In the genomic region with DNA sequence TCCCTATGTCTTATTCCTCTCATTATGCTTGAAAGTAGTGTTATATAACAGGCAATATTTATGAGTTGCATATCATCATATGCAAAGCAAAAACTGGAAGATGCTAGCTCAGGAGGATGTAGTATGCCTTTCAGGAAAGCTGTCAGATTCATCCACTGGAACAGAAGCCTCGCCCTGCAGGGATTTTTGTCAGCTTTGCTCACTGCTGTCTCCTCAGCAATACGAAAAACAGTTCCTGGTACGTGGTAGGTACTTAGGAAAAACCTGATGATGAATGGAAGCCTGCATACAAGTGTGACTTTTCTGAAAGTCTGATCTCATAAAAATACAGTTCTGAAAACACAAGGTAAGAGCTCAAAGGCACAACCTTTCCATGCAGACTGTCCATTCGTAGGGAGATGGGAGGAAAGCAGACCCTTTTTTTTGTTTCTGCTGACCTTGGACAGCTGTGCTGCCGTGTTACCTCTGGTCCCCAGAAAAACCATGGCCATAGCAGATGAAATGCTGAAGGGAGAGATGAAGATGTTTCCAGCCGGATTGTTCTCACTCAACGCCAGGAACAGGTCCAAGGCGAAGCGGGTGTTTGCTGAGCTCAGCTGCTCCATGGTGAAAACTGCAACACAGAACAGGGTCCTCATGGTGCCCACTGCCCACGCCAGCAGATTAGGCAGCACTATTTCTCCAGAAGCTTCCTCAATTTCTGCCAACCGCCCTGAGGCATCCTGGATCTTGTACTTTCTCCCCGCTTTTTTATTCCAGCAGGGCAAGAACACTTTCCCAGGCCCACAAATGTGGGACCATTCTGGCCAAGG, we compare ENCODE assay signal across 9 cellular contexts. TPM values are rescaled to one million over a fixed set of nuclear protein-coding genes. Genes with fewer than 3 reads are reported as not detected.
DNase-seq lines count a peak whose midpoint lies in the region; ATAC-seq and TF ChIP-seq lines count a peak whose summit lies in the region.
"Had no signal": no experiment of that assay in that cellular context is flagged by ENCODE, and none has a peak within 500 bp of the region (broad histone marks: within the 10 kb centered on the region; RNA-seq: fewer than 3 reads in every experiment).

No MANE protein-coding gene starts in this region.

- H3K4me3 Mint-ChIP-seq in activated naive CD4-positive, alpha-beta T cell treated with anti-CD3 and anti-CD28 coated beads for 36 hours = peak overlapping the region; percentile 81
- peak overlapping the region; percentile 71 for H3K4me3 Mint-ChIP-seq in memory B cell

- no peak overlapping the region for H2AFZ ChIP-seq in mammary epithelial cell (ENCODE audit: low read depth, low read length)

- TF ChIP-seq EP300 in upper lobe of left lung (IDR thresholded peaks at IDR 0.05) = no peak

- dilution Hi-C loops in mammary epithelial cell (cut with HindIII; ENCODE audit: low sequenced_read_pairs) = loop anchor here (5.0 to 10.0 kb wide), 2 partner anchors 45 to 147 kb away; no protein-coding TSS in a partner anchor

- in situ Hi-C loops in mammary epithelial cell (cut with MboI; ENCODE audit: low sequenced_read_pairs in 2 of 2) = loop anchor here in 1 of 2 donors (10.0 kb wide), 1 partner anchor 95 kb away; no protein-coding TSS in a partner anchor

- no peaks in the 10 kb centered on the region for H3K27me3 ChIP-seq in mammary epithelial cell (ENCODE audit: insufficient read depth, low read length)
- no peaks in the 10 kb centered on the region for H3K27me3 ChIP-seq in upper lobe of left lung

- H3K36me3 ChIP-seq in mammary epithelial cell (ENCODE audit: insufficient read depth, low read length) = peaks cover 12% of the 10 kb centered on the region
- H3K36me3 ChIP-seq in upper lobe of left lung = peaks cover 20 to 48% (median 25%) of the 10 kb centered on the region in 4 donors

- WGBS in mammary epithelial cell (ENCODE audit: low coverage, missing lambda C conversion rate) = 54% methylated on average over 12 of the region's 12 CpGs
- WGBS in upper lobe of left lung, 2 donors = 31 to 35% methylated on average over 12 of the region's 12 CpGs

- H3K4me1 Mint-ChIP-seq in activated naive CD4-positive, alpha-beta T cell treated with anti-CD3 and anti-CD28 coated beads for 36 hours (ENCODE audit: low read depth) = peaks cover 65% of the 10 kb centered on the region
- H3K4me1 Mint-ChIP-seq in memory B cell = peaks cover 31% of the 10 kb centered on the region

- ATAC-seq in memory B cell (ENCODE audit: low read depth) = no peak
- no peak for ATAC-seq in upper lobe of left lung (ENCODE audit: low FRiP score in 2 of 2)
- no peak for ATAC-seq in GM18517 (IDR thresholded peaks at IDR 0.05; ENCODE audit: unreplicated experiment)

- H3K9ac ChIP-seq in mammary epithelial cell (ENCODE audit: insufficient read depth, low read length) = peak overlapping the region; percentile 80

- TF ChIP-seq POLR2A in upper lobe of left lung (IDR thresholded peaks at IDR 0.05) = no peak

- H4K20me1 ChIP-seq in mammary epithelial cell (ENCODE audit: insufficient read depth, low read length) = no peaks in the 10 kb centered on the region

- peak overlapping the region; percentile 69 for H3K4me2 ChIP-seq in mammary epithelial cell (ENCODE audit: insufficient read depth, low read depth, low read length)

- BruUV-seq in mammary epithelial cell (replicated peaks; lab: Mats Ljungman, UMichigan) = TSS peak; percentile 51

- no peak for DNase-seq in activated naive CD4-positive, alpha-beta T cell treated with anti-CD3 and anti-CD28 coated beads for 36 hours
- DNase-seq in activated naive CD4-positive, alpha-beta T cell treated with anti-CD3 and anti-CD28 coated beads, Interleukin-2, amount 50 U/mL, for 16 hours = no peak
- DNase-seq in mammary epithelial cell (peak; percentile 72), memory B cell (ENCODE audit: low spot score in 2 of 2) (no peak), upper lobe of left lung (no peak), NCI-H82 treated with DMSO at 0.1 percent for 48 hours (lab: John Stamatoyannopoulos, UW; ENCODE audit: unreplicated experiment) (no peak)
- no peak for DNase-seq in central memory CD4-positive, alpha-beta T cell
- DNase-seq: DMS 273 treated with DMSO at 0.1 percent for 48 hours had no signal

- CTCF ChIA-PET in activated naive CD4-positive, alpha-beta T cell treated with anti-CD3 and anti-CD28 coated beads for 36 hours (lab: Charles Lee) = interaction anchor here (0.6 to 4.2 kb wide), 11 partner anchors 15 to 150 kb away, joined by 3 to 44 read pairs (median 3); no protein-coding TSS in a partner anchor
- CTCF ChIA-PET in mammary epithelial cell (lab: Charles Lee; ENCODE audit: low non-redundant PET) = no interaction called here

- peaks cover 50% of the 10 kb centered on the region for H3K36me3 Mint-ChIP-seq in activated naive CD4-positive, alpha-beta T cell treated with anti-CD3 and anti-CD28 coated beads for 36 hours (ENCODE audit: low read depth)
- H3K36me3 Mint-ChIP-seq in memory B cell = peaks cover 29% of the 10 kb centered on the region

- H3K4me1 ChIP-seq in mammary epithelial cell (ENCODE audit: insufficient read depth, low read length) = peaks cover 47% of the 10 kb centered on the region
- H3K4me1 ChIP-seq in upper lobe of left lung = peaks cover 29 to 63% (median 47%) of the 10 kb centered on the region in 4 donors

- H3K27ac ChIP-seq in mammary epithelial cell (ENCODE audit: insufficient read depth, low read depth, low read length) (peak overlapping the region; percentile 91), upper lobe of left lung (peak overlapping the region; percentile 94 to 99 (median 96))

- no peak for TF ChIP-seq CTCF in mammary epithelial cell (conservative IDR thresholded peaks at IDR 0.05 in 1 of 2, IDR thresholded peaks at IDR 0.05 in 1 of 2; ENCODE audit: extremely low read depth in 1 of 2, insufficient read depth in 1 of 2, low read depth in 1 of 2, low read length in 2 of 2)
- TF ChIP-seq CTCF in upper lobe of left lung (IDR thresholded peaks at IDR 0.05) = no peak

- no peaks in the 10 kb centered on the region for H3K9me3 ChIP-seq in mammary epithelial cell (replicated peaks; ENCODE audit: insufficient read depth, low read length)
- H3K9me3 ChIP-seq in upper lobe of left lung = no peaks in the 10 kb centered on the region

- H3K4me3 ChIP-seq in mammary epithelial cell (replicated peaks in 1 of 3; ENCODE audit: insufficient read depth in 1 of 3, low read depth in 2 of 3, low read length in 3 of 3) (peak overlapping the region; percentile 47 to 59 (median 55)), upper lobe of left lung (peak overlapping the region; percentile 49 to 73 (median 56))

- H3K9me3 Mint-ChIP-seq in activated naive CD4-positive, alpha-beta T cell treated with anti-CD3 and anti-CD28 coated beads for 36 hours = peaks cover 2% of the 10 kb centered on the region
- no peaks in the 10 kb centered on the region for H3K9me3 Mint-ChIP-seq in memory B cell

- H3K27ac Mint-ChIP-seq in activated naive CD4-positive, alpha-beta T cell treated with anti-CD3 and anti-CD28 coated beads for 36 hours = peak overlapping the region; percentile 62
- peak overlapping the region; percentile 72 for H3K27ac Mint-ChIP-seq in memory B cell

- intact Hi-C loops in activated naive CD4-positive, alpha-beta T cell treated with anti-CD3 and anti-CD28 coated beads for 36 hours (cut with micrococcal nuclease) = loop anchor here (2.0 kb wide), 2 partner anchors 17 to 75 kb away; partner anchors contain the start of gene WRNIP1
- intact Hi-C loops in mammary epithelial cell (cut with micrococcal nuclease) = loop anchor here (2.0 to 5.0 kb wide), 2 partner anchors 75 to 322 kb away; partner anchors contain the start of gene WRNIP1

- no peaks in the 10 kb centered on the region for H3K27me3 Mint-ChIP-seq in activated naive CD4-positive, alpha-beta T cell treated with anti-CD3 and anti-CD28 coated beads for 36 hours (ENCODE audit: low read depth)
- no peaks in the 10 kb centered on the region for H3K27me3 Mint-ChIP-seq in memory B cell

- H3K79me2 ChIP-seq in mammary epithelial cell (ENCODE audit: insufficient read depth, low read length) = peaks cover 18% of the 10 kb centered on the region

RNA-seq across cellular contexts. Expression of gene SERPINB1, which starts 1.5 kb away (rescaled TPM):
- 100 to 1,000 TPM; 200 to 208 TPM for total RNA-seq in activated naive CD4-positive, alpha-beta T cell treated with anti-CD3 and anti-CD28 coated beads for 36 hours
- total RNA-seq in mammary epithelial cell (10 to 100 TPM; 17.0 to 40.0 TPM), upper lobe of left lung (100 to 1,000 TPM in 4 of 6 donors, 10 to 100 TPM in 2; 56.6 to 184 (median 102) TPM)
- 91.9 TPM for polyA plus RNA-seq in mammary epithelial cell
- 37.4 TPM for polyA minus RNA-seq in mammary epithelial cell
